In the genomic region with DNA sequence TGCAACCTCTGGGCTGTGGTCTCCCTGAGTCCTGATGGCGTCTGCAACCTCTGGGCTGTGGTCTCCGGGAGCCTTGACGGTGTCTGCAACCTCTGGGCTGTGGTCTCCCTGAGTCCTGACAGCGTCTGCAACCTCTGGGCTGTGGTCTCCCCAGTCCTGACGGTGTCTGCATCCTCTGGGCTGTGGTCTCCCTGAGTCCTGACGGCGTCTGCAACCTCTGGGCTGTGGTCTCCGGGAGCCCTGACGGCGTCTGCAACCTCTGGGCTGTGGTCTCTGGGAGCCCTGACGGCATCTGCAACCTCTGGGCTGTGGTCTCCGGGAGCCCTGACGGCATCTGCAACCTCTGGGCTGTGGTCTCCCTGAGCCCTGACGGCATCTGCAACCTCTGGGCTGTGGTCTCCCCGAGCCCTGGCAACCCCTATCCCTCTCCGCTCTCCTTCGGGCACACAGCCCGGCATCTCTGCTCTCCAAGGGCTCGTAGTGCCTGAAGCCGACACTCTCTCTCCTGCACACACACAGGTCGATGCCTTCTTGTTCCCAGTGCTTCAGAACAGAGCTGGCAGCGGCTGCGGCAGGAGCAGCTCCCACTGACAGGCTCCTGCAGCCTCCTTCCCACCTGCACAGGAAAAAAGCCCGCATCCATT, we compare ENCODE assay signal across 10 cellular contexts. TPM values are rescaled to one million over a fixed set of nuclear protein-coding genes. Genes with fewer than 3 reads are reported as not detected.
DNase-seq lines count a peak whose midpoint lies in the region; TF ChIP-seq lines count a peak whose summit lies in the region.
"Had no signal": no experiment of that assay in that cellular context is flagged by ENCODE, and none has a peak within 500 bp of the region (broad histone marks: within the 10 kb centered on the region; RNA-seq: fewer than 3 reads in every experiment).

No MANE protein-coding gene starts in this region.

- intact Hi-C loops in ascending aorta (cut with DNase I): no loop called here
- intact Hi-C loops in ovary (cut with DNase I): no loop called here

- no peaks in the 10 kb centered on the region for H3K4me1 ChIP-seq in ascending aorta
- peaks cover 2% of the 10 kb centered on the region for H3K4me1 ChIP-seq in ovary (ENCODE audit: insufficient read depth)

- H3K36me3 ChIP-seq in ascending aorta (no peaks in the 10 kb centered on the region), ovary (no peaks in the 10 kb centered on the region)

- TF ChIP-seq EP300 in ovary (IDR thresholded peaks at IDR 0.05): no peak

- no peak overlapping the region for H3K27ac ChIP-seq in ascending aorta
- H3K27ac ChIP-seq in ovary: no peak overlapping the region
- H3K27ac ChIP-seq: 22Rv1 had no signal

- WGBS in ovary, 3 donors: 76 to 82% (median 81%) methylated on average over 12 to 24 of the region's 24 CpGs

- H3K4me3 ChIP-seq in NB4 (ENCODE audit: low read depth, low read length) (no peak overlapping the region), ascending aorta (no peak overlapping the region), ovary (no peak overlapping the region)

- H3K4me3 Mint-ChIP-seq in glutamatergic neuron (ENCODE audit: unreplicated experiment): no peak overlapping the region

- peaks cover 4% of the 10 kb centered on the region for H3K4me1 Mint-ChIP-seq in glutamatergic neuron (ENCODE audit: low read depth, unreplicated experiment)

- H3K27ac Mint-ChIP-seq in glutamatergic neuron (ENCODE audit: unreplicated experiment): no peak overlapping the region

- H3K36me3 Mint-ChIP-seq in glutamatergic neuron (ENCODE audit: unreplicated experiment): peaks cover 12% of the 10 kb centered on the region

- H3K27me3 ChIP-seq in ascending aorta (no peaks in the 10 kb centered on the region), ovary (no peaks in the 10 kb centered on the region)

- peak; percentile 45 for DNase-seq in DMS53 (lab: John Stamatoyannopoulos, UW)
- DNase-seq in DMS53 treated with DMSO at 0.1 percent for 48 hours (lab: John Stamatoyannopoulos, UW; ENCODE audit: unreplicated experiment): no peak
- peak; percentile 81 for DNase-seq in NB4 (ENCODE audit: low read depth)
- peak; percentile 7 to 65 for DNase-seq in ascending aorta (ENCODE audit: low spot score in 2 of 2)
- peak in 3 of 5 donors; percentile 4 to 23 (median 5) for DNase-seq in ovary
- no peak for DNase-seq in glutamatergic neuron
- no peak for DNase-seq in globus pallidus (ENCODE audit: low spot score)
- DNase-seq in GM03348 (ENCODE audit: low spot score): no peak
- DNase-seq: NCI-H2029 had no signal

- TF ChIP-seq CTCF in NB4 (IDR thresholded peaks at IDR 0.05; ENCODE audit: low read depth, low read length) (no peak), ascending aorta (IDR thresholded peaks at IDR 0.05) (no peak), ovary (IDR thresholded peaks at IDR 0.05) (no peak), glutamatergic neuron (IDR thresholded peaks at IDR 0.05; ENCODE audit: partially characterized antibody, unreplicated experiment) (no peak)

- H3K27me3 Mint-ChIP-seq in glutamatergic neuron (ENCODE audit: unreplicated experiment): peaks cover 6% of the 10 kb centered on the region

- H3K9me3 Mint-ChIP-seq in glutamatergic neuron (ENCODE audit: unreplicated experiment): peaks cover 7% of the 10 kb centered on the region

- H3K9me3 ChIP-seq in ascending aorta (no peaks in the 10 kb centered on the region), ovary (no peaks in the 10 kb centered on the region)

- TF ChIP-seq POLR2A in NB4 (IDR thresholded peaks at IDR 0.05; ENCODE audit: extremely low read depth, insufficient read length): no peak
- TF ChIP-seq POLR2A in ovary (IDR thresholded peaks at IDR 0.05): no peak

RNA-seq across cellular contexts. Expression of a gene that starts 45.6 kb away (rescaled TPM):
- total RNA-seq in ascending aorta (257 TPM), ovary (10 to 100 TPM; 12.9 to 84.3 (median 29.7) TPM), glutamatergic neuron (ENCODE audit: unreplicated experiment) (47.1 TPM)
- 10 to 100 TPM in 1 of 2 donors, 1 to 10 TPM in 1; 4.3 to 29.4 TPM for polyA plus RNA-seq in ovary

Comparison
In these comparisons a context has a peak if more than half of its experiments do, and no peak if none do; other contexts are left out.
1. DNase-seq: peak in DMS53 (single experiment), NB4 (single experiment), ascending aorta (2 of 2) and ovary (3 of 5); none in DMS53 treated with DMSO at 0.1 percent for 48 hours (single experiment), glutamatergic neuron (single experiment), globus pallidus (single experiment) and GM03348 (single experiment).